11 cellular contexts compared by ENCODE assay signal in genomic region chr16:47970291-47970931, GRCh38.
DNase-seq lines count a peak whose midpoint lies in the region; ATAC-seq, FAIRE-seq and TF ChIP-seq lines count a peak whose summit lies in the region.
"Had no signal": no experiment of that assay in that cellular context is flagged by ENCODE, and none has a peak within 500 bp of the region (broad histone marks: within the 10 kb centered on the region; RNA-seq: fewer than 3 reads in every experiment).

No MANE protein-coding gene starts in this region.

- H3K27ac Mint-ChIP-seq in nephron progenitor cell: no peak overlapping the region
- H3K27ac Mint-ChIP-seq: activated naive CD8-positive, alpha-beta T cell treated with anti-CD3 and anti-CD28 coated beads, Interleukin-2, amount 10 ng/mL, durations not matched to agents 7 days and 5 days; nephron had no signal

- TF ChIP-seq POLR2A in H54 (IDR thresholded peaks at IDR 0.05; ENCODE audit: low read depth, low read length): no peak

- intact Hi-C loops in left cardiac atrium (cut with DNase I): no loop called here

- FAIRE-seq in H54 (lab: Jason Lieb, UNC): peak; percentile 27

- ATAC-seq in HG03432 (IDR thresholded peaks at IDR 0.05; ENCODE audit: unreplicated experiment) (no peak), left cardiac atrium (no peak), GM18511 (IDR thresholded peaks at IDR 0.05; ENCODE audit: unreplicated experiment) (no peak)

- no peak for DNase-seq in H54 (ENCODE audit: insufficient read length, low spot score)
- peak; percentile 35 for DNase-seq in NCI-H460 (ENCODE audit: extremely low read depth, low read depth)
- DNase-seq in dermis blood vessel endothelial cell: peak; percentile 43
- DNase-seq in nephron progenitor cell: peak; percentile 41
- no peak for DNase-seq in left cardiac atrium
- DNase-seq in NCI-H526 (lab: John Stamatoyannopoulos, UW): no peak
- DNase-seq: activated naive CD8-positive, alpha-beta T cell treated with anti-CD3 and anti-CD28 coated beads, Interleukin-2, amount 10 ng/mL, durations not matched to agents 7 days and 5 days; NCI-H2227 treated with DMSO at 0.1 percent for 48 hours had no signal

- H3K36me3 Mint-ChIP-seq in nephron progenitor cell (ENCODE audit: low read depth): no peaks in the 10 kb centered on the region
- H3K36me3 Mint-ChIP-seq: activated naive CD8-positive, alpha-beta T cell treated with anti-CD3 and anti-CD28 coated beads, Interleukin-2, amount 10 ng/mL, durations not matched to agents 7 days and 5 days had no signal

- no peak overlapping the region for H3K4me3 Mint-ChIP-seq in nephron progenitor cell
- H3K4me3 Mint-ChIP-seq: activated naive CD8-positive, alpha-beta T cell treated with anti-CD3 and anti-CD28 coated beads, Interleukin-2, amount 10 ng/mL, durations not matched to agents 7 days and 5 days; nephron had no signal

- H3K9me3 Mint-ChIP-seq in nephron progenitor cell: no peaks in the 10 kb centered on the region
- H3K9me3 Mint-ChIP-seq: activated naive CD8-positive, alpha-beta T cell treated with anti-CD3 and anti-CD28 coated beads, Interleukin-2, amount 10 ng/mL, durations not matched to agents 7 days and 5 days; nephron had no signal

- H3K4me1 Mint-ChIP-seq in nephron progenitor cell: no peaks in the 10 kb centered on the region
- H3K4me1 Mint-ChIP-seq: activated naive CD8-positive, alpha-beta T cell treated with anti-CD3 and anti-CD28 coated beads, Interleukin-2, amount 10 ng/mL, durations not matched to agents 7 days and 5 days; nephron had no signal

- TF ChIP-seq CTCF in nephron progenitor cell (IDR thresholded peaks at IDR 0.05): no peak

- peaks cover 12% of the 10 kb centered on the region for H3K27me3 Mint-ChIP-seq in nephron progenitor cell (ENCODE audit: low read depth, poor library complexity)
- H3K27me3 Mint-ChIP-seq: activated naive CD8-positive, alpha-beta T cell treated with anti-CD3 and anti-CD28 coated beads, Interleukin-2, amount 10 ng/mL, durations not matched to agents 7 days and 5 days had no signal

Comparison
In these comparisons a context has a peak if more than half of its experiments do, and no peak if none do; other contexts are left out.
1. DNase-seq: peak in NCI-H460 (single experiment), dermis blood vessel endothelial cell (single experiment) and nephron progenitor cell (single experiment); none in H54 (single experiment), left cardiac atrium (single experiment) and NCI-H526 (0 of 2).